ENCODE assay signal across 7 cellular contexts in the genomic region with DNA sequence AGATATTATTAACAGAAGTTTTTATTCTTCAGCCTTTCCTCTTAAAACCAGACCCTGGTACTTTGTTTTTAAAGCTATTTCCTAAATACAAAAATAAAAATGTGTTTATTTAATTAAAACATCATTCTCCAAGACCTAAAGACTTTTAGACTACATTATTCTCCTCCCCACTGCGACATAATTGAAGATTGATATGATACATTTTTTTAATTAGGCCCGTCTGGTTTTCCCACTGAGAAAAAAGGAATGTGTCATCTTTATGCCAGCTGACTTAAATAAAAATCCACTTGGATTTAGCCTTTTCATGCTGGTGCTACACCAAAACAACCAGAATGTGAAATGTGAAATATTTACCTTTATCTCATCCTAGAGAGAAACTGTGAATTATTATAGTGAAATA.
"Had no signal": no experiment of that assay in that cellular context is flagged by ENCODE, and none has a peak within 500 bp of the region (broad histone marks: within the 10 kb centered on the region; RNA-seq: fewer than 3 reads in every experiment).

No MANE protein-coding gene starts in this region.

- H3K4me1 Mint-ChIP-seq: IgD-negative memory B cell had no signal

- H3K9me3 ChIP-seq: HAP-1 had no signal

- H3K27ac Mint-ChIP-seq: HFFc6, IgD-negative memory B cell had no signal

- H3K27ac ChIP-seq: HL-60 had no signal

- DNase-seq: GOT3, H7, HFFc6, KBM-7 had no signal

- H3K27me3 Mint-ChIP-seq: IgD-negative memory B cell had no signal

- H3K9me3 Mint-ChIP-seq: IgD-negative memory B cell had no signal

- H3K4me3 ChIP-seq: HAP-1 had no signal

- H3K4me3 Mint-ChIP-seq: HFFc6, IgD-negative memory B cell had no signal

- H3K36me3 ChIP-seq: HAP-1 had no signal
